1 cellular context compared by ENCODE assay signal in the genomic region with DNA sequence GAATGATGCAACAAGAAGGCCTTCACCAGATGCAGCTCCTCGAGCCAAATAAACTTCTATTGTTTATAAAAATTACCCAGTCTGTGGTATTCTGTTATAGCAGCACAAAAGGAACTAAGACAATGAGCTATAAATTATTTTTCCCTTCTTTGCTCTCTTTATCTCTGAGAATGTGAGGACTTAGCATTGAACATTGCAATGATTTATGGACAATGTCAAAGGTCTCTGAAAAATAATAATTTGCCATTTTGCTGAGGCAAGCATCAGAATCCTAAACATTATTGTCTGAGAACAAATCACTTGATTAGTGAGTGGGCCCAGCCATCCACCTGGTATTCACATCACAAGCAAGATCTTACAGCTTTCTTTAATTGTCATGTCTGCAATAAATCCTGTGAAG.
TF ChIP-seq lines count a peak whose summit lies in the region.

No MANE protein-coding gene starts in this region.

TF ChIP-seq in K562, 482 proteins besides CTCF, POLR2A, EP300 and RAD21 (continued from another document):
- no peak for TF ChIP-seq ZBTB7A (IDR thresholded peaks at IDR 0.05; ENCODE audit: borderline replicate concordance, control insufficient read depth, low read depth, low read length)
TF ChIP-seq in K562: peak in this region for 5.
